In genomic region chr10:99433378-99434020, GRCh38 we compare ENCODE assay signal across 11 cellular contexts. TPM values are rescaled to one million over a fixed set of nuclear protein-coding genes. Genes with fewer than 3 reads are reported as not detected.
DNase-seq lines count a peak whose midpoint lies in the region; ATAC-seq and TF ChIP-seq lines count a peak whose summit lies in the region.
"Had no signal": no experiment of that assay in that cellular context is flagged by ENCODE, and none has a peak within 500 bp of the region (broad histone marks: within the 10 kb centered on the region; RNA-seq: fewer than 3 reads in every experiment).

No MANE protein-coding gene starts in this region.

- H3K4me2 ChIP-seq in MM.1S (ENCODE audit: low read depth, low read length): no peak overlapping the region

- H3K4me3 Mint-ChIP-seq in progenitor cell of endocrine pancreas (ENCODE audit: low read depth): no peak overlapping the region

- H3K9ac ChIP-seq in MM.1S (ENCODE audit: low read length): no peak overlapping the region

- ATAC-seq in GM21786 (IDR thresholded peaks at IDR 0.05; ENCODE audit: unreplicated experiment): no peak

- H3K4me1 ChIP-seq in MM.1S (ENCODE audit: low read length): peaks cover 9% of the 10 kb centered on the region; the same call in 1 of the 2 replicates

- no peaks in the 10 kb centered on the region for H3K9me3 ChIP-seq in MM.1S (replicated peaks; ENCODE audit: insufficient read depth, low read length)

- no peaks in the 10 kb centered on the region for H3K36me3 ChIP-seq in MM.1S (replicated peaks; ENCODE audit: insufficient read depth, low read length)

- no peaks in the 10 kb centered on the region for H3K27me3 ChIP-seq in MM.1S (replicated peaks; ENCODE audit: insufficient read depth, low read length)

- no peak overlapping the region for H3K27ac ChIP-seq in MM.1S (ENCODE audit: low read length)

- peaks cover 57% of the 10 kb centered on the region for H3K79me2 ChIP-seq in MM.1S (ENCODE audit: low read length)

- peaks cover 12% of the 10 kb centered on the region; the same call in 1 of the 2 replicates for H3F3A ChIP-seq in MM.1S (ENCODE audit: insufficient read depth, low read length)

- H3K4me1 Mint-ChIP-seq in progenitor cell of endocrine pancreas (ENCODE audit: low read depth): peaks cover 23% of the 10 kb centered on the region

- H2AFZ ChIP-seq in MM.1S (ENCODE audit: low read length): no peak overlapping the region

- no peak overlapping the region for H3K4me3 ChIP-seq in MM.1S (ENCODE audit: low read length)

- H3K36me3 Mint-ChIP-seq in progenitor cell of endocrine pancreas (ENCODE audit: insufficient read depth): no peaks in the 10 kb centered on the region

- no peaks in the 10 kb centered on the region for H3K27me3 Mint-ChIP-seq in progenitor cell of endocrine pancreas

- peak overlapping the region; percentile 52 for H3K27ac Mint-ChIP-seq in progenitor cell of endocrine pancreas

- H4K20me1 ChIP-seq in MM.1S (ENCODE audit: insufficient read depth, low read length): peaks cover 5% of the 10 kb centered on the region; the same call in 1 of the 2 replicates

- no peaks in the 10 kb centered on the region for H3K9me3 Mint-ChIP-seq in progenitor cell of endocrine pancreas (ENCODE audit: low read depth)

- peak; percentile 32 for TF ChIP-seq CTCF in MM.1S (IDR thresholded peaks at IDR 0.05; ENCODE audit: low read length)
- TF ChIP-seq CTCF in progenitor cell of endocrine pancreas (IDR thresholded peaks at IDR 0.05; ENCODE audit: unreplicated experiment): no peak

- no peaks in the 10 kb centered on the region for H3K9me2 ChIP-seq in MM.1S (replicated peaks; ENCODE audit: insufficient read depth, low read length)

- DNase-seq in DMS 273 (lab: John Stamatoyannopoulos, UW; ENCODE audit: unreplicated experiment) (peak; percentile 6), DMS 273 treated with DMSO at 0.1 percent for 48 hours (lab: John Stamatoyannopoulos, UW) (no peak), MM.1S (no peak), dermis blood vessel endothelial cell (peak; percentile 33), progenitor cell of endocrine pancreas (ENCODE audit: low spot score, unreplicated experiment) (no peak), hippocampal formation (lab: John Stamatoyannopoulos, UW) (no peak), RPMI8226 (no peak)
- DNase-seq: 8988T, NCI-H526 treated with DMSO at 0.1 percent for 48 hours, T-helper 9 cell had no signal

RNA-seq across cellular contexts. Expression of gene GOT1, which starts 3.1 kb away (rescaled TPM):
- total RNA-seq in dermis blood vessel endothelial cell (20.8 and 27.2 TPM in 2 replicates), progenitor cell of endocrine pancreas (23.7 and 26.9 TPM in 2 replicates)

Comparison
In these comparisons a context has a peak if more than half of its experiments do, and no peak if none do; other contexts are left out.
1. DNase-seq: peak in DMS 273 (single experiment) and dermis blood vessel endothelial cell (single experiment); none in DMS 273 treated with DMSO at 0.1 percent for 48 hours (single experiment), MM.1S (single experiment), progenitor cell of endocrine pancreas (single experiment), hippocampal formation (0 of 2) and RPMI8226 (single experiment).